In the genomic region with DNA sequence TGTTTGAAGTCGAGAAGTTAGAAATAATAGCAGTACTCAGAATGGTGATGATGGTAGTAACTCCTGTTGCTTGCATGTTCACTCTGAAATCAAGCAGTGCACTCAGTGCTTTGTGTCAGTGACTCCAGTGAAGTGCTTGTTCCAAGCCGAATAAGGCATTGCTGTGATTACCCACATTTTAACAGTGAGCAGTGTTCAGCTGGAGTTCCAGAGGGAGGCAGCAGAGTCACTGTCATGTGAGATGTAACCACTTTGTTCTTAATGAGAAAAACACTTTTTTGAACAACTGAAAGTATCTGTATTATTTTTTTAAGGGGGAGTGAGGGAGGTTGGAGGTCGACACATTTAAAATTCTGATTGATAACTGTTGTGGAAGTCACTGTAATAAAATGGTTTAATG, we compare ENCODE assay signal across 12 cellular contexts. TPM values are rescaled to one million over a fixed set of nuclear protein-coding genes. Genes with fewer than 3 reads are reported as not detected.
DNase-seq lines count a peak whose midpoint lies in the region; ATAC-seq and TF ChIP-seq lines count a peak whose summit lies in the region.
"Had no signal": no experiment of that assay in that cellular context is flagged by ENCODE, and none has a peak within 500 bp of the region (broad histone marks: within the 10 kb centered on the region; RNA-seq: fewer than 3 reads in every experiment).

No MANE protein-coding gene starts in this region.

- no peaks in the 10 kb centered on the region for H3K27me3 ChIP-seq in endodermal cell (ENCODE audit: control insufficient read depth, insufficient read depth, low read length, poor library complexity, severe bottlenecking)
- H3K27me3 ChIP-seq in neuronal stem cell (ENCODE audit: control insufficient read depth in 3 of 3, insufficient read depth in 3 of 3, low read depth in 1 of 3, low read length in 3 of 3), result no peaks in the 10 kb centered on the region

- no peak overlapping the region for H3K27ac ChIP-seq in endodermal cell (ENCODE audit: low read depth, low read length)
- H3K27ac ChIP-seq in neuronal stem cell (replicated peaks; ENCODE audit: low read length), result no peak overlapping the region
- H3K27ac ChIP-seq: KMS-11 had no signal

- H2BK120ac ChIP-seq in neuronal stem cell (ENCODE audit: low read depth, low read length), result no peak overlapping the region

- H3K4me2 ChIP-seq in neuronal stem cell (ENCODE audit: insufficient read depth, low read length, poor library complexity, severe bottlenecking), result no peak overlapping the region
- H3K4me2 ChIP-seq: KMS-11 had no signal

- H3K9me3 Mint-ChIP-seq in endodermal cell, result no peaks in the 10 kb centered on the region
- no peaks in the 10 kb centered on the region for H3K9me3 Mint-ChIP-seq in activated T-helper 17 cell treated with anti-CD3 and anti-CD28 coated beads, Interleukin-2, amount 50 U/mL, for 72 hours
- H3K9me3 Mint-ChIP-seq: activated T-cell treated with anti-CD3 and anti-CD28 coated beads, Interleukin-2, amount 50 U/mL, for 24 hours had no signal

- no peak overlapping the region for H3K14ac ChIP-seq in neuronal stem cell (ENCODE audit: low read length)

- ATAC-seq in activated T-helper 17 cell treated with anti-CD3 and anti-CD28 coated beads, Interleukin-2, amount 50 U/mL, for 72 hours (replicated peaks), result no peak

- H3K27me3 Mint-ChIP-seq in endodermal cell (ENCODE audit: insufficient read depth), result no peaks in the 10 kb centered on the region
- peaks cover 5% of the 10 kb centered on the region for H3K27me3 Mint-ChIP-seq in activated T-helper 17 cell treated with anti-CD3 and anti-CD28 coated beads, Interleukin-2, amount 50 U/mL, for 72 hours

- H3K9me3 ChIP-seq in endodermal cell (ENCODE audit: control insufficient read depth, low read length) (no peaks in the 10 kb centered on the region), neuronal stem cell (replicated peaks in 1 of 2; ENCODE audit: control insufficient read depth in 2 of 2, insufficient read depth in 1 of 2, low read depth in 1 of 2, low read length in 2 of 2) (no peaks in the 10 kb centered on the region)

- no peak overlapping the region for H4K8ac ChIP-seq in neuronal stem cell (ENCODE audit: low read depth, low read length)

- no peak overlapping the region for H2AFZ ChIP-seq in neuronal stem cell (ENCODE audit: low read length)

- peak; percentile 68 for TF ChIP-seq CTCF in endodermal cell (conservative IDR thresholded peaks at IDR 0.05)

- H3K79me1 ChIP-seq in neuronal stem cell (ENCODE audit: low read depth, low read length), result no peaks in the 10 kb centered on the region

- no peak overlapping the region for H2BK12ac ChIP-seq in neuronal stem cell (ENCODE audit: low read length)

- H3K36me3 ChIP-seq in endodermal cell (ENCODE audit: control insufficient read depth, insufficient read depth, low read length) (no peaks in the 10 kb centered on the region), neuronal stem cell (replicated peaks in 1 of 2; ENCODE audit: control insufficient read depth in 2 of 2, insufficient read depth in 2 of 2, low read length in 2 of 2) (no peaks in the 10 kb centered on the region)

- H3K4ac ChIP-seq in neuronal stem cell (ENCODE audit: low read length), result no peak overlapping the region

- WGBS in endodermal cell (ENCODE audit: insufficient coverage in 1 of 2, insufficient read length in 1 of 2), 2 experiments, result 63 to 65% methylated on average over 2 to 3 of the region's 3 CpGs
- WGBS in neuronal stem cell (ENCODE audit: extremely low coverage in 2 of 2, insufficient read length in 2 of 2, insufficient replicate concordance in 1 of 2), 2 donors, result 100% methylated on average over 1 of the region's 3 CpGs; no CpG with 5 or more reads in 1 of the 2 donors

- no peak overlapping the region for H2BK5ac ChIP-seq in neuronal stem cell (ENCODE audit: low read length)

- H3K36me3 Mint-ChIP-seq in endodermal cell (ENCODE audit: low read depth), result no peaks in the 10 kb centered on the region
- H3K36me3 Mint-ChIP-seq in activated T-helper 17 cell treated with anti-CD3 and anti-CD28 coated beads, Interleukin-2, amount 50 U/mL, for 72 hours (ENCODE audit: low read depth), result no peaks in the 10 kb centered on the region

- H2BK15ac ChIP-seq in neuronal stem cell (ENCODE audit: low read length), result no peak overlapping the region

- H2AK5ac ChIP-seq in neuronal stem cell (ENCODE audit: low read depth, low read length), result no peak overlapping the region

- H3K18ac ChIP-seq in neuronal stem cell (ENCODE audit: low read length), result no peak overlapping the region

- H3K9ac ChIP-seq in endodermal cell (ENCODE audit: extremely low read depth, low read length, poor library complexity, severe bottlenecking) (no peak overlapping the region), neuronal stem cell (ENCODE audit: low read depth, low read length, poor library complexity) (no peak overlapping the region)
- H3K9ac ChIP-seq: KMS-11 had no signal

- H3K4me3 ChIP-seq in endodermal cell (ENCODE audit: low read length) (no peak overlapping the region), neuronal stem cell (ENCODE audit: low read length in 2 of 2) (no peak overlapping the region)

- H3K4me3 Mint-ChIP-seq in endodermal cell, result no peak overlapping the region
- no peak overlapping the region for H3K4me3 Mint-ChIP-seq in activated T-helper 17 cell treated with anti-CD3 and anti-CD28 coated beads, Interleukin-2, amount 50 U/mL, for 72 hours
- H3K4me3 Mint-ChIP-seq: activated T-cell treated with anti-CD3 and anti-CD28 coated beads, Interleukin-2, amount 50 U/mL, for 24 hours had no signal

- H3K4me1 ChIP-seq in endodermal cell (ENCODE audit: control insufficient read depth, insufficient read depth, low read length) (no peaks in the 10 kb centered on the region), neuronal stem cell (ENCODE audit: control insufficient read depth in 2 of 2, insufficient read depth in 1 of 2, low read depth in 1 of 2, low read length in 2 of 2) (no peaks in the 10 kb centered on the region)

- H4K91ac ChIP-seq in neuronal stem cell (ENCODE audit: low read depth, low read length, poor library complexity), result no peak overlapping the region

- H3K23ac ChIP-seq in neuronal stem cell (ENCODE audit: low read depth, low read length, poor library complexity), result no peak overlapping the region

- H3K27ac Mint-ChIP-seq in endodermal cell, result no peak overlapping the region
- H3K27ac Mint-ChIP-seq in activated T-helper 17 cell treated with anti-CD3 and anti-CD28 coated beads, Interleukin-2, amount 50 U/mL, for 72 hours, result no peak overlapping the region
- H3K27ac Mint-ChIP-seq: activated T-cell treated with anti-CD3 and anti-CD28 coated beads, Interleukin-2, amount 50 U/mL, for 24 hours had no signal

- DNase-seq in GM03348 (ENCODE audit: low spot score), result peak; percentile 2
- peak; percentile 50 to 53 for DNase-seq in Kasumi-1 (lab: John Stamatoyannopoulos, UW)
- peak; percentile 67 for DNase-seq in endodermal cell
- DNase-seq in neuronal stem cell (ENCODE audit: low spot score), result peak; percentile 9
- DNase-seq in effector CD4-positive, alpha-beta T cell, result no peak
- DNase-seq in RPMI8226, result no peak
- DNase-seq in NOMO-1 treated with dmso at 0.1 percent for 144 hours (lab: John Stamatoyannopoulos, UW; ENCODE audit: unreplicated experiment), result no peak
- DNase-seq: activated T-cell treated with anti-CD3 and anti-CD28 coated beads, Interleukin-2, amount 50 U/mL, for 24 hours; Right ventricle myocardium superior had no signal

- no peaks in the 10 kb centered on the region for H3K4me1 Mint-ChIP-seq in endodermal cell
- no peaks in the 10 kb centered on the region for H3K4me1 Mint-ChIP-seq in activated T-helper 17 cell treated with anti-CD3 and anti-CD28 coated beads, Interleukin-2, amount 50 U/mL, for 72 hours

RNA-seq across cellular contexts. Expression of a gene that starts 3.7 kb away (rescaled TPM):
- total RNA-seq in endodermal cell, result not detected
- polyA plus RNA-seq in endodermal cell (2013, experiment 1 of 2), result not detected
- polyA plus RNA-seq in endodermal cell (2013, experiment 2 of 2), result not detected
- polyA plus RNA-seq in neuronal stem cell (2013, experiment 1 of 2), result not detected
- polyA plus RNA-seq in neuronal stem cell (2013, experiment 2 of 2), result not detected
- total RNA-seq in activated T-helper 17 cell treated with anti-CD3 and anti-CD28 coated beads, Interleukin-2, amount 50 U/mL, for 72 hours, result not detected
- total RNA-seq: myocyte, Right ventricle myocardium superior had no signal

Comparison
In these comparisons a context has a peak if more than half of its experiments do, and no peak if none do; other contexts are left out.
1. DNase-seq: peak in GM03348 (single experiment), Kasumi-1 (2 of 2), endodermal cell (single experiment) and neuronal stem cell (single experiment); none in effector CD4-positive, alpha-beta T cell (single experiment), RPMI8226 (single experiment) and NOMO-1 treated with dmso at 0.1 percent for 144 hours (single experiment).